23 cellular contexts compared by ENCODE assay signal in the genomic region with DNA sequence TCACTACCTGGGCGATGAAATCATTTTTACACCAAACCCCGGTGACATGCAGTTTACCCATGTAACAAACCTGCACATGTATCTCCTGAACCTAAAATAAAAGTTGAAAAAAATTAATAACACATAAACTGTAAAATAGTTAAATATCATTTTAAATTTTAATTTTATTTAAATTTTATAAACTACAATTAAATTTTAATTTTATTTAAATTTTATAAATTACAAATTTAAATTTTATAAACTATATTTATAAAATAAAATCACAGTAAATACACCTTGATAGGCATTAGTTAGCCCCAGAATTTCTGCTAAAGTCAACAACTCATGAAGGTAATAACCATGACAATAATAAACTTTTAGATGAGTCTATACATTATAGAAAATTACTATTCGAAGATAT.
"Had no signal": no experiment of that assay in that cellular context is flagged by ENCODE, and none has a peak within 500 bp of the region (broad histone marks: within the 10 kb centered on the region; RNA-seq: fewer than 3 reads in every experiment).

No MANE protein-coding gene starts in this region.

- H3K4me1 ChIP-seq: SJCRH30 had no signal

- H3K4me3 ChIP-seq: SJCRH30 had no signal

- DNase-seq: KBM-7; MV-4-11; NCI-H1048; NCI-H1105; NCI-H1417 treated with DMSO at 0.1 percent for 48 hours; NCI-H146; NCI-H1694 treated with DMSO at 0.1 percent for 48 hours; NCI-H1930; NCI-H2081 treated with DMSO at 0.1 percent for 48 hours; NCI-H2171; NCI-H226; NCI-H446; NCI-H510A; NCI-H524 treated with DMSO at 0.1 percent for 48 hours; NCI-H69; NCI-H774; NK-92 treated with Interleukin-12 subunit alpha and Interleukin-12 subunit beta, amount 100 ng/mL, for 24 hours; PC-3; SHP77 treated with DMSO at 0.1 percent for 48 hours; SJCRH30 had no signal

- H3K9me3 ChIP-seq: SJCRH30 had no signal

- H3K27ac ChIP-seq: SJCRH30 had no signal

- H3K27me3 ChIP-seq: SJCRH30 had no signal

- ATAC-seq: Panc1, PC-3, Right ventricle myocardium inferior, SK-N-SH treated with all-trans-retinoic acid at 6 μM for 48 hours had no signal

- H3K36me3 ChIP-seq: SJCRH30 had no signal
